Comparison of ENCODE assay signal across 2 cellular contexts in the genomic region with DNA sequence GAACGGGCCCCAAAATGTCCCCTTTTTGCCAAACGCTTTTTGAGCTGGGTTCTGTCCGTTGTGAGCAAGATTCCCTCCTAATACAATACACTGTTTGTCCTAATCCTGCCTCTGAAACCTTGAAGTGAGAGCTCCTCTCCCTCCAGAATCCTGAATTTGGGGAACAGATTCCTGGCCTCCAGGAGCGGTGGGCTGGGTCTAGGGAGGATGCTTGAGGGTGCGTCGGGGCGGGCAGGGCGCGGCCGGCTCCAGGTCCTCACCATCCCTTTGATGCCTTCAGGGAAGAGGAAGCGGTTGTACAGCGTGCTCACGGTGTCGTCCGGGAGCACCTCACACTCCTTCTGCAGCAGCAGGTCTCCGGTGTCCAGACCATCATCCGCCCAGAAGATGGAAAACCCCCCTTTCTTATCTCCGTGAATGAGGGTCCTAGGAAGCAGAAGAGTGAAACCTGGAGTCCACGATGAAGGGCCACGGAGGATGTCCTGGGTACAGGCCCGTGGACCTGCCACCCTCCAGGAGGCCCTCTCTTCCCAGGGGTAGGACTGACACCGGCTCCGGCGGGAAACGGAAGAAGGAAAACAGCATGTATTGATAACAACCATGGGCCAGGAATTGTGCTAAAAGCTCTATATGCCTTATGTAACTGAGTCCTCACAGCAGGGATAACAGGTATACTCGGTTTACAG.
TF ChIP-seq lines count a peak whose summit lies in the region.

No MANE protein-coding gene starts in this region.

TF ChIP-seq in K562, 482 proteins besides CTCF, POLR2A, EP300 and RAD21:
- TF ChIP-seq, protein P1, sequence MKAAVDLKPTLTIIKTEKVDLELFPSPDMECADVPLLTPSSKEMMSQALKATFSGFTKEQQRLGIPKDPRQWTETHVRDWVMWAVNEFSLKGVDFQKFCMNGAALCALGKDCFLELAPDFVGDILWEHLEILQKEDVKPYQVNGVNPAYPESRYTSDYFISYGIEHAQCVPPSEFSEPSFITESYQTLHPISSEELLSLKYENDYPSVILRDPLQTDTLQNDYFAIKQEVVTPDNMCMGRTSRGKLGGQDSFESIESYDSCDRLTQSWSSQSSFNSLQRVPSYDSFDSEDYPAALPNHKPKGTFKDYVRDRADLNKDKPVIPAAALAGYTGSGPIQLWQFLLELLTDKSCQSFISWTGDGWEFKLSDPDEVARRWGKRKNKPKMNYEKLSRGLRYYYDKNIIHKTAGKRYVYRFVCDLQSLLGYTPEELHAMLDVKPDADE (conservative IDR thresholded peaks at IDR 0.05; ENCODE audit: control insufficient read depth, low read depth, low read length): no peak

TF ChIP-seq in SK-N-SH, 30 proteins besides CTCF, POLR2A, EP300 and RAD21:
- no peak for TF ChIP-seq NFIC (IDR thresholded peaks at IDR 0.05; ENCODE audit: borderline replicate concordance)
- no peak for TF ChIP-seq SMC3 (IDR thresholded peaks at IDR 0.05; ENCODE audit: low read depth, low read length)
- no peak for TF ChIP-seq FOXJ3 (CRISPR knock-in tag; IDR thresholded peaks at IDR 0.05)
- TF ChIP-seq ELF1 (IDR thresholded peaks at IDR 0.05): no peak
- TF ChIP-seq GATA2 (CRISPR knock-in tag; IDR thresholded peaks at IDR 0.05): no peak
- no peak for TF ChIP-seq FOSL2 (IDR thresholded peaks at IDR 0.05; ENCODE audit: borderline replicate concordance, low read depth)
- TF ChIP-seq POLR2AphosphoS5 (IDR thresholded peaks at IDR 0.05; ENCODE audit: low read depth, low read length): no peak
- TF ChIP-seq, protein P2, sequence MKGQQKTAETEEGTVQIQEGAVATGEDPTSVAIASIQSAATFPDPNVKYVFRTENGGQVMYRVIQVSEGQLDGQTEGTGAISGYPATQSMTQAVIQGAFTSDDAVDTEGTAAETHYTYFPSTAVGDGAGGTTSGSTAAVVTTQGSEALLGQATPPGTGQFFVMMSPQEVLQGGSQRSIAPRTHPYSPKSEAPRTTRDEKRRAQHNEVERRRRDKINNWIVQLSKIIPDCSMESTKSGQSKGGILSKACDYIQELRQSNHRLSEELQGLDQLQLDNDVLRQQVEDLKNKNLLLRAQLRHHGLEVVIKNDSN (IDR thresholded peaks at IDR 0.05; ENCODE audit: borderline replicate concordance, low read depth): no peak
TF ChIP-seq in SK-N-SH: peak in this region for 0.
